In genomic region chr10:13708256-13708990, GRCh38 we compare ENCODE assay signal across 8 cellular contexts.
DNase-seq lines count a peak whose midpoint lies in the region; ATAC-seq and TF ChIP-seq lines count a peak whose summit lies in the region.

No MANE protein-coding gene starts in this region.

- H3K4me3 ChIP-seq in A673 (ENCODE audit: low read depth, low read length, poor library complexity, severe bottlenecking) (peak overlapping the region; percentile 56), HCT116 (replicated peaks in 1 of 2; ENCODE audit: low read depth in 1 of 2, low read length in 2 of 2) (no peak overlapping the region), mucosa of stomach (ENCODE audit: low read length) (peak overlapping the region; percentile 85)

- no peak overlapping the region for H2AFZ ChIP-seq in HCT116 (ENCODE audit: low read depth, low read length, poor library complexity, severe bottlenecking)

- ATAC-seq in HCT116, result no peak
- ATAC-seq in HG03565 (IDR thresholded peaks at IDR 0.05; ENCODE audit: unreplicated experiment), result no peak

- intact Hi-C loops in A673 (cut with micrococcal nuclease; ENCODE audit: unreplicated experiment), result no loop called here
- intact Hi-C loops in HCT116 (cut with micrococcal nuclease), result no loop called here

- DNase-seq in A673 (ENCODE audit: low spot score) (no peak), HCT116 (ENCODE audit: low read depth, low spot score) (no peak), caudate nucleus (lab: John Stamatoyannopoulos, UW) (no peak), NCI-H2196 treated with DMSO at 0.1 percent for 48 hours (lab: John Stamatoyannopoulos, UW; ENCODE audit: unreplicated experiment) (no peak), immature natural killer cell (no peak)
- no peak for DNase-seq in activated CD8-positive, alpha-beta memory T cell treated with anti-CD3 and anti-CD28 coated beads for 24 hours

- no peaks in the 10 kb centered on the region for H4K20me1 ChIP-seq in HCT116 (ENCODE audit: insufficient read depth)

- TF ChIP-seq CTCF in A673 (conservative IDR thresholded peaks at IDR 0.05; ENCODE audit: low read depth, low read length), result no peak
- no peak for TF ChIP-seq CTCF in HCT116 (IDR thresholded peaks at IDR 0.05 in 2 of 3, conservative IDR thresholded peaks at IDR 0.05 in 1 of 3; ENCODE audit: borderline replicate concordance in 1 of 3, insufficient read depth in 1 of 3, low read depth in 2 of 3, low read length in 2 of 3)

- H3K9ac ChIP-seq in HCT116 (ENCODE audit: low read length) (no peak overlapping the region), mucosa of stomach (ENCODE audit: low read length) (peak overlapping the region; percentile 67)

- CTCF ChIA-PET in A673 (lab: Charles Lee), result no interaction called here
- CTCF ChIA-PET in HCT116 (lab: Charles Lee), result no interaction called here

- H3K36me3 Mint-ChIP-seq in immature natural killer cell, result no peaks in the 10 kb centered on the region

- H3K27me3 ChIP-seq in A673 (replicated peaks; ENCODE audit: insufficient read depth, low read depth, low read length, poor library complexity), result no peaks in the 10 kb centered on the region
- H3K27me3 ChIP-seq in HCT116 (ENCODE audit: insufficient read depth, low read length), result no peaks in the 10 kb centered on the region
- no peaks in the 10 kb centered on the region for H3K27me3 ChIP-seq in mucosa of stomach (ENCODE audit: control insufficient read depth, insufficient read depth, low read length)

- no peaks in the 10 kb centered on the region for H3K9me2 ChIP-seq in HCT116 (ENCODE audit: insufficient read depth)

- no peak overlapping the region for H3K27ac Mint-ChIP-seq in immature natural killer cell

- H3K4me1 ChIP-seq in A673 (ENCODE audit: insufficient read depth, low read length, poor library complexity, severe bottlenecking) (peaks cover 63% of the 10 kb centered on the region), HCT116 (ENCODE audit: control insufficient read depth in 1 of 2, insufficient read depth in 2 of 2, low read length in 2 of 2) (peaks cover 15 to 24% of the 10 kb centered on the region in 2 experiments), mucosa of stomach (ENCODE audit: control insufficient read depth, insufficient read depth, low read length) (peaks cover 37% of the 10 kb centered on the region)

- BruUV-seq in A673 (replicated peaks; lab: Mats Ljungman, UMichigan), result no TSS peak
- no TSS peak for BruUV-seq in HCT116 (replicated peaks; lab: Mats Ljungman, UMichigan)

- TF ChIP-seq POLR2A in HCT116 (IDR thresholded peaks at IDR 0.05; ENCODE audit: borderline replicate concordance, extremely low read depth, insufficient read depth, insufficient read length), result no peak

- no peaks in the 10 kb centered on the region for H3K9me3 ChIP-seq in A673 (ENCODE audit: low read depth, low read length, poor library complexity, severe bottlenecking)
- H3K9me3 ChIP-seq in HCT116 (ENCODE audit: control insufficient read depth in 1 of 2, insufficient read depth in 1 of 2, low read depth in 1 of 2, low read length in 2 of 2), result no peaks in the 10 kb centered on the region
- H3K9me3 ChIP-seq in mucosa of stomach (ENCODE audit: control insufficient read depth, low read length), result no peaks in the 10 kb centered on the region

- H3K79me2 ChIP-seq in HCT116 (ENCODE audit: insufficient read depth, low read length), result no peaks in the 10 kb centered on the region

- H3K4me3 Mint-ChIP-seq in immature natural killer cell, result peak overlapping the region in 1 of 5 donors; percentile 49

- peaks cover 2 to 23% (median 7%) of the 10 kb centered on the region in 3 donors for H3K27me3 Mint-ChIP-seq in immature natural killer cell (ENCODE audit: low read depth in 3 of 3)

- POLR2A ChIA-PET in A673 (lab: Charles Lee; ENCODE audit: low non-redundant PET), result no interaction called here
- POLR2A ChIA-PET in HCT116 (lab: Charles Lee), result no interaction called here

- peaks cover 13 to 19% of the 10 kb centered on the region in 2 donors for H3K4me1 Mint-ChIP-seq in immature natural killer cell

- no peaks in the 10 kb centered on the region for H3K36me3 ChIP-seq in A673 (ENCODE audit: insufficient read depth, low read length, poor library complexity, severe bottlenecking)
- H3K36me3 ChIP-seq in HCT116 (ENCODE audit: control insufficient read depth in 1 of 2, insufficient read depth in 2 of 2, low read length in 2 of 2), result no peaks in the 10 kb centered on the region
- no peaks in the 10 kb centered on the region for H3K36me3 ChIP-seq in mucosa of stomach (ENCODE audit: control insufficient read depth, insufficient read depth, low read length)

- TF ChIP-seq RAD21 in HCT116 (IDR thresholded peaks at IDR 0.05; ENCODE audit: low read depth), result no peak

- no peaks in the 10 kb centered on the region for H3K9me3 Mint-ChIP-seq in immature natural killer cell

- H3K4me2 ChIP-seq in HCT116 (ENCODE audit: low read length), result 0 out of 2 replicates have a peak overlapping the region, but pooled peaks have one; percentile 12

- H3K27ac ChIP-seq in A673 (ENCODE audit: low read depth, low read length, poor library complexity, severe bottlenecking), result peak overlapping the region; percentile 70
- H3K27ac ChIP-seq in HCT116 (ENCODE audit: low read depth, low read length), result no peak overlapping the region
- H3K27ac ChIP-seq in caudate nucleus (ENCODE audit: low read depth, low read length), result peak overlapping the region; percentile 84

- RAD21 ChIA-PET in HCT116 (lab: Charles Lee; ENCODE audit: low non-redundant PET in 1 of 2, low total read pairs in 2 of 2, uncharacterized antibody in 2 of 2, unreplicated experiment in 2 of 2), result no interaction called here

TF ChIP-seq in HCT116, 20 proteins besides CTCF, POLR2A, EP300 and RAD21:
- no peak for TF ChIP-seq ZNF274 (IDR thresholded peaks at IDR 0.05; ENCODE audit: low read depth, low read length)
- TF ChIP-seq SRF (IDR thresholded peaks at IDR 0.05; ENCODE audit: low read depth), result no peak
- no peak for TF ChIP-seq MAX (IDR thresholded peaks at IDR 0.05)
- no peak for TF ChIP-seq SP1 (IDR thresholded peaks at IDR 0.05; ENCODE audit: low read depth)
- TF ChIP-seq CEBPB (IDR thresholded peaks at IDR 0.05; ENCODE audit: low read depth), result no peak
- no peak for TF ChIP-seq ELF1 (IDR thresholded peaks at IDR 0.05; ENCODE audit: borderline replicate concordance, low read depth)
- TF ChIP-seq EZH2 (IDR thresholded peaks at IDR 0.05), result no peak
- TF ChIP-seq TCF7L2 (IDR thresholded peaks at IDR 0.05; ENCODE audit: borderline replicate concordance, extremely low read depth, insufficient read depth, insufficient read length), result no peak
- no peak for TF ChIP-seq EZH2phosphoT487 (IDR thresholded peaks at IDR 0.05; ENCODE audit: borderline replicate concordance)

Comparison
In these comparisons a context has a peak if more than half of its experiments do, and no peak if none do; other contexts are left out.
1. H3K4me3 ChIP-seq: peak in A673 (single experiment) and mucosa of stomach (single experiment); none in HCT116 (0 of 2).